ENCODE assay signal across 13 cellular contexts in the genomic region with DNA sequence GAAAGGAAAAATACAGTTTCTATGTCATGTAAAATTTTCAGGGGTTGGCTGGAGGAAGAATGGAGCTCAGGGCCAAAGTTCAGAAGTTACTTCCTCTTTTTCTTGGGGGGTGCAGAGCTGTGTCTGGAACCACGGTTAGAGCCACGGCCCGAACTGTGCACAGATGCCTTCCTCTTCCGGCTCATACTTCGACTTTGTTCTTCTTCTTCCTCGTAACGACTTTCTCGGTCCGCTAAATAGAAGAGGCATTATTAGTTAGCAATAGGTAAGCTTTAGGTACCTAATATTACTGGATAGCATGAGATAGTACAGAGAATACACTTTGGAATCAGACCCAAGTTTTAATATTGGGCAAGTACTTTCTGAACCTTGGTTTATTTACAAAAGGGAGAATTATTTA. TPM values are rescaled to one million over a fixed set of nuclear protein-coding genes. Genes with fewer than 3 reads are reported as not detected.
DNase-seq lines count a peak whose midpoint lies in the region; ATAC-seq lines count a peak whose summit lies in the region.
"Had no signal": no experiment of that assay in that cellular context is flagged by ENCODE, and none has a peak within 500 bp of the region (broad histone marks: within the 10 kb centered on the region; RNA-seq: fewer than 3 reads in every experiment).

No MANE protein-coding gene starts in this region.

- DNase-seq in CD1c-positive myeloid dendritic cell (ENCODE audit: extremely low spot score) (peak; percentile 74), GM19238 (ENCODE audit: insufficient read length, low spot score) (peak; percentile 26), Kasumi-1 (lab: John Stamatoyannopoulos, UW) (peak; percentile 84 to 89), NCI-H2081 treated with DMSO at 0.1 percent for 48 hours (lab: John Stamatoyannopoulos, UW) (no peak), T-helper 2 cell (no peak)
- no peak for DNase-seq in activated naive CD8-positive, alpha-beta T cell treated with anti-CD3 and anti-CD28 coated beads, Interleukin-2, amount 50 U/mL, for 24 hours
- DNase-seq in stimulated activated naive CD4-positive, alpha-beta T cell (lab: John Stamatoyannopoulos, UW) = no peak
- no peak for DNase-seq in activated T-helper 2 cell treated with anti-CD3 and anti-CD28 coated beads, Interferon-gamma antibody, Interleukin-2, Interleukin-4, amounts not matched to agents 10 μg/mL and 5 μg/mL and 100 μg/mL, durations not matched to agents 14 hours and 24 hours and 36 hours (ENCODE audit: low spot score)
- DNase-seq: activated naive CD4-positive, alpha-beta T cell treated with anti-CD3 and anti-CD28 coated beads, Interleukin-2, amount 50 U/mL, for 16 hours; NCI-H774; stimulated activated CD4-positive, alpha-beta T cell treated with anti-CD3 and anti-CD28 coated beads, Interleukin-4, amount 100 ng/mL, for 24 hours; thyroid gland; WERI-Rb-1 had no signal

- H3K9me3 Mint-ChIP-seq in activated naive CD8-positive, alpha-beta T cell treated with anti-CD3 and anti-CD28 coated beads, Interleukin-2, amount 50 U/mL, for 24 hours = no peaks in the 10 kb centered on the region
- no peaks in the 10 kb centered on the region for H3K9me3 Mint-ChIP-seq in activated T-helper 2 cell treated with anti-CD3 and anti-CD28 coated beads, Interferon-gamma antibody, Interleukin-2, Interleukin-4, amounts not matched to agents 10 μg/mL and 5 μg/mL and 100 μg/mL, durations not matched to agents 14 hours and 24 hours and 36 hours

- H3K4me3 Mint-ChIP-seq in activated naive CD8-positive, alpha-beta T cell treated with anti-CD3 and anti-CD28 coated beads, Interleukin-2, amount 50 U/mL, for 24 hours = no peak overlapping the region
- no peak overlapping the region for H3K4me3 Mint-ChIP-seq in activated T-helper 2 cell treated with anti-CD3 and anti-CD28 coated beads, Interferon-gamma antibody, Interleukin-2, Interleukin-4, amounts not matched to agents 10 μg/mL and 5 μg/mL and 100 μg/mL, durations not matched to agents 14 hours and 24 hours and 36 hours (ENCODE audit: low read depth)

- H3K4me1 Mint-ChIP-seq in activated naive CD8-positive, alpha-beta T cell treated with anti-CD3 and anti-CD28 coated beads, Interleukin-2, amount 50 U/mL, for 24 hours = no peaks in the 10 kb centered on the region
- H3K4me1 Mint-ChIP-seq in activated T-helper 2 cell treated with anti-CD3 and anti-CD28 coated beads, Interferon-gamma antibody, Interleukin-2, Interleukin-4, amounts not matched to agents 10 μg/mL and 5 μg/mL and 100 μg/mL, durations not matched to agents 14 hours and 24 hours and 36 hours (ENCODE audit: low read depth) = peaks cover 1% of the 10 kb centered on the region

- ATAC-seq in activated naive CD8-positive, alpha-beta T cell treated with anti-CD3 and anti-CD28 coated beads, Interleukin-2, amount 50 U/mL, for 24 hours = no peak

- peak overlapping the region; percentile 55 for H3K27ac Mint-ChIP-seq in activated naive CD8-positive, alpha-beta T cell treated with anti-CD3 and anti-CD28 coated beads, Interleukin-2, amount 50 U/mL, for 24 hours
- no peak overlapping the region for H3K27ac Mint-ChIP-seq in activated T-helper 2 cell treated with anti-CD3 and anti-CD28 coated beads, Interferon-gamma antibody, Interleukin-2, Interleukin-4, amounts not matched to agents 10 μg/mL and 5 μg/mL and 100 μg/mL, durations not matched to agents 14 hours and 24 hours and 36 hours

- peaks cover 57% of the 10 kb centered on the region for H3K36me3 Mint-ChIP-seq in activated naive CD8-positive, alpha-beta T cell treated with anti-CD3 and anti-CD28 coated beads, Interleukin-2, amount 50 U/mL, for 24 hours (ENCODE audit: low read depth)
- peaks cover 66% of the 10 kb centered on the region for H3K36me3 Mint-ChIP-seq in activated T-helper 2 cell treated with anti-CD3 and anti-CD28 coated beads, Interferon-gamma antibody, Interleukin-2, Interleukin-4, amounts not matched to agents 10 μg/mL and 5 μg/mL and 100 μg/mL, durations not matched to agents 14 hours and 24 hours and 36 hours (ENCODE audit: low read depth)

- H3K27me3 Mint-ChIP-seq in activated naive CD8-positive, alpha-beta T cell treated with anti-CD3 and anti-CD28 coated beads, Interleukin-2, amount 50 U/mL, for 24 hours = no peaks in the 10 kb centered on the region
- H3K27me3 Mint-ChIP-seq in activated T-helper 2 cell treated with anti-CD3 and anti-CD28 coated beads, Interferon-gamma antibody, Interleukin-2, Interleukin-4, amounts not matched to agents 10 μg/mL and 5 μg/mL and 100 μg/mL, durations not matched to agents 14 hours and 24 hours and 36 hours (ENCODE audit: low read depth) = no peaks in the 10 kb centered on the region

- intact Hi-C loops in activated T-helper 2 cell treated with anti-CD3 and anti-CD28 coated beads, Interferon-gamma antibody, Interleukin-2, Interleukin-4, amounts not matched to agents 10 μg/mL and 5 μg/mL and 100 μg/mL, durations not matched to agents 14 hours and 24 hours and 36 hours (cut with micrococcal nuclease) = no loop called here

RNA-seq across cellular contexts. Expression of a gene that starts 31.2 kb away (rescaled TPM):
- total RNA-seq in activated T-helper 2 cell treated with anti-CD3 and anti-CD28 coated beads, Interferon-gamma antibody, Interleukin-2, Interleukin-4, amounts not matched to agents 10 μg/mL and 5 μg/mL and 100 μg/mL, durations not matched to agents 14 hours and 24 hours and 36 hours = 161 and 168 TPM in 2 replicates

Comparison
In these comparisons a context has a peak if more than half of its experiments do, and no peak if none do; other contexts are left out.
1. DNase-seq: peak in CD1c-positive myeloid dendritic cell (single experiment), GM19238 (single experiment) and Kasumi-1 (2 of 2); none in activated naive CD8-positive, alpha-beta T cell treated with anti-CD3 and anti-CD28 coated beads, Interleukin-2, amount 50 U/mL, for 24 hours (single experiment), NCI-H2081 treated with DMSO at 0.1 percent for 48 hours (single experiment), stimulated activated naive CD4-positive, alpha-beta T cell (0 of 6), T-helper 2 cell (0 of 5) and activated T-helper 2 cell treated with anti-CD3 and anti-CD28 coated beads, Interferon-gamma antibody, Interleukin-2, Interleukin-4, amounts not matched to agents 10 μg/mL and 5 μg/mL and 100 μg/mL, durations not matched to agents 14 hours and 24 hours and 36 hours (single experiment).